Comparison of ENCODE assay signal across 10 cellular contexts in the genomic region with DNA sequence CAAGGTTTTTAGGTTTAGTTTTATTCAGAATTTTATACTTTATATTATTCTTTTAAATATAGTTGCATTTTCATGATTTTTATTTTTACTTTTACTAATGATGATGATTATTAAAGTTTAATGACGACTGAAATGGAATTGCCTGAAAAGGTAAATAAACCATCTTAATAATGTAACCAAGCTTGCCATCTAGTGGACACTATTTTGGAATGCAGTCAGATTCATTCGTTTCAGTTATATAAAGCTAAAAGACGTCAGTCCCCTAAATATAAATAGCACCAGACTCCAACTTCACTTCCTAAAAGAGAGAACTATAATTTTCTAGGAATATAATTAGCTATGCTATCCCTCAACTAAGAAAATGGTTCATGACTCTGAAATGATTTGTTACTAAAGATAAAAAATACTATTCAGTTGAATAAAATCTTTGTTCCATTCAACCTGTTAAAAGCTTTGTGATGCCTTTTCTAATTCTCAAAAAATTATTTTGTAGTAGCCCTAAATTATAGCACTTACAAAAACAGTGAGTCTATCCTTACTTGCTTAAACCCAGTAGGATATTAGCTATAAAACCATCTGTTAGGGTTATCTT. TPM values are rescaled to one million over a fixed set of nuclear protein-coding genes. Genes with fewer than 3 reads are reported as not detected.
DNase-seq lines count a peak whose midpoint lies in the region; ATAC-seq and TF ChIP-seq lines count a peak whose summit lies in the region.
"Had no signal": no experiment of that assay in that cellular context is flagged by ENCODE, and none has a peak within 500 bp of the region (broad histone marks: within the 10 kb centered on the region; RNA-seq: fewer than 3 reads in every experiment).

No MANE protein-coding gene starts in this region.

- no peak overlapping the region for H3K9ac ChIP-seq in fibroblast of lung (ENCODE audit: insufficient read depth, low read length)

- DNase-seq in EH (ENCODE audit: low read depth), result peak; percentile 69
- peak; percentile 9 for DNase-seq in HS-5 (ENCODE audit: low read depth)
- DNase-seq in RWPE1 (ENCODE audit: low spot score), result peak; percentile 72
- peak; percentile 61 to 75 for DNase-seq in fibroblast of lung (ENCODE audit: low read depth in 2 of 2)
- DNase-seq in osteocyte (ENCODE audit: extremely low spot score, unreplicated experiment), result no peak
- DNase-seq in effector CD8-positive, alpha-beta T cell (lab: John Stamatoyannopoulos, UW), result no peak
- DNase-seq in ecto neural progenitor cell (ENCODE audit: low spot score), result no peak

- no peaks in the 10 kb centered on the region for H3K9me3 ChIP-seq in fibroblast of lung (ENCODE audit: control insufficient read depth, insufficient read depth, low read depth, low read length)
- H3K9me3 ChIP-seq: neutrophil, SJCRH30 had no signal

- H3K79me2 ChIP-seq in fibroblast of lung (ENCODE audit: control insufficient read depth, insufficient read depth, low read length), result no peaks in the 10 kb centered on the region

- H3K4me1 ChIP-seq in fibroblast of lung (ENCODE audit: control insufficient read depth, extremely low read depth, insufficient read depth, low read length), result no peaks in the 10 kb centered on the region
- H3K4me1 ChIP-seq: SJCRH30 had no signal

- no peak overlapping the region for H3K4me2 ChIP-seq in fibroblast of lung (ENCODE audit: extremely low read depth, insufficient read depth, low read length)

- no peak overlapping the region for H2AFZ ChIP-seq in fibroblast of lung (ENCODE audit: low read length)

- no peak overlapping the region for H3K27ac Mint-ChIP-seq in osteocyte (ENCODE audit: unreplicated experiment)

- no peaks in the 10 kb centered on the region for H3K36me3 ChIP-seq in fibroblast of lung (ENCODE audit: control insufficient read depth, insufficient read depth, low read length)

- POLR2A ChIA-PET in RWPE1 (lab: Yijun Ruan, JAX; ENCODE audit: low non-redundant PET), result no interaction called here

- H3K4me3 ChIP-seq in fibroblast of lung (replicated peaks in 1 of 4; ENCODE audit: control extremely low read depth in 1 of 4, insufficient read depth in 1 of 4, low read depth in 3 of 4, low read length in 4 of 4), result no peak overlapping the region
- H3K4me3 ChIP-seq: SJCRH30 had no signal

- CTCF ChIA-PET in RWPE1 (lab: Yijun Ruan, JAX), result interaction anchor here (0.5 to 2.1 kb wide), 16 partner anchors 8 to 1070 kb away, joined by 3 to 7 read pairs (median 4); no protein-coding TSS in a partner anchor

- H3K36me3 Mint-ChIP-seq in osteocyte (ENCODE audit: unreplicated experiment), result peaks cover 7% of the 10 kb centered on the region

- peaks cover 2% of the 10 kb centered on the region for H3K4me1 Mint-ChIP-seq in osteocyte (ENCODE audit: unreplicated experiment)

- no peaks in the 10 kb centered on the region for H4K20me1 ChIP-seq in fibroblast of lung (ENCODE audit: control insufficient read depth, extremely low read depth, insufficient read depth, low read length)

- peak; percentile 95 for TF ChIP-seq CTCF in RWPE1 (conservative IDR thresholded peaks at IDR 0.05; ENCODE audit: low read depth)
- peak; percentile 19 to 71 for TF ChIP-seq CTCF in fibroblast of lung (conservative IDR thresholded peaks at IDR 0.05 in 1 of 2, IDR thresholded peaks at IDR 0.05 in 1 of 2; ENCODE audit: low read depth in 1 of 2, low read length in 2 of 2)
- peak; percentile 70 for TF ChIP-seq CTCF in osteocyte (IDR thresholded peaks at IDR 0.05)

- H3K9me3 Mint-ChIP-seq in osteocyte (ENCODE audit: unreplicated experiment), result no peaks in the 10 kb centered on the region

- no peak overlapping the region for H3K4me3 Mint-ChIP-seq in osteocyte (ENCODE audit: unreplicated experiment)

- no peak overlapping the region for H3K27ac ChIP-seq in RWPE1
- peak overlapping the region; percentile 45 for H3K27ac ChIP-seq in fibroblast of lung (ENCODE audit: insufficient read depth, low read length)
- H3K27ac ChIP-seq: neutrophil, SJCRH30 had no signal

- ATAC-seq in GM21367 (IDR thresholded peaks at IDR 0.05; ENCODE audit: unreplicated experiment), result no peak

- no peaks in the 10 kb centered on the region for H3K27me3 ChIP-seq in fibroblast of lung (ENCODE audit: control insufficient read depth, insufficient read depth, low read length)
- H3K27me3 ChIP-seq: neutrophil, SJCRH30 had no signal

- H3K27me3 Mint-ChIP-seq in osteocyte (ENCODE audit: unreplicated experiment), result no peaks in the 10 kb centered on the region

RNA-seq across cellular contexts. Expression of gene ABITRAM, which starts 19.9 kb away (rescaled TPM):
- 4.9 and 8.8 TPM in 2 replicates for total RNA-seq in fibroblast of lung
- polyA plus RNA-seq in fibroblast of lung, result 17.6 and 24.8 TPM in 2 replicates
- polyA plus RNA-seq in fibroblast of lung (2012), result 10.7 and 13.6 TPM in 2 replicates
- polyA minus RNA-seq in fibroblast of lung (ENCODE audit: low replicate concordance), result 1.2 and 1.9 TPM in 2 replicates
- 8.8 and 9.0 TPM in 2 replicates for total RNA-seq in osteocyte

RNA-seq across cellular contexts. Expression of gene ELP1, which starts 20.2 kb away (rescaled TPM):
- 32.9 and 41.9 TPM in 2 replicates for total RNA-seq in fibroblast of lung
- polyA plus RNA-seq in fibroblast of lung, result 18.7 and 21.7 TPM in 2 replicates
- 16.4 and 22.7 TPM in 2 replicates for polyA plus RNA-seq in fibroblast of lung (2012)
- 14.2 and 19.6 TPM in 2 replicates for polyA minus RNA-seq in fibroblast of lung (ENCODE audit: low replicate concordance)
- total RNA-seq in osteocyte, result 25.7 and 26.1 TPM in 2 replicates

RNA-seq across cellular contexts. Expression of gene CTNNAL1, which starts 59.2 kb away (rescaled TPM):
- total RNA-seq in fibroblast of lung (68.4 and 80.6 TPM in 2 replicates), osteocyte (46.3 and 55.4 TPM in 2 replicates)
- 95.2 and 110 TPM in 2 replicates for polyA plus RNA-seq in fibroblast of lung
- 65.5 and 83.0 TPM in 2 replicates for polyA plus RNA-seq in fibroblast of lung (2012)
- polyA minus RNA-seq in fibroblast of lung (ENCODE audit: low replicate concordance), result 0.78 and 5.9 TPM in 2 replicates

Comparison
In these comparisons a context has a peak if more than half of its experiments do, and no peak if none do; other contexts are left out.
1. DNase-seq: peak in EH (single experiment), HS-5 (single experiment), RWPE1 (single experiment) and fibroblast of lung (2 of 2); none in osteocyte (single experiment), effector CD8-positive, alpha-beta T cell (single experiment) and ecto neural progenitor cell (single experiment).
2. CTCF ChIP-seq: peak in every context shown above with its lines; median percentile 95 in RWPE1; 70 in osteocyte; 45 in fibroblast of lung.